1 cellular context compared by ENCODE assay signal in the genomic region with DNA sequence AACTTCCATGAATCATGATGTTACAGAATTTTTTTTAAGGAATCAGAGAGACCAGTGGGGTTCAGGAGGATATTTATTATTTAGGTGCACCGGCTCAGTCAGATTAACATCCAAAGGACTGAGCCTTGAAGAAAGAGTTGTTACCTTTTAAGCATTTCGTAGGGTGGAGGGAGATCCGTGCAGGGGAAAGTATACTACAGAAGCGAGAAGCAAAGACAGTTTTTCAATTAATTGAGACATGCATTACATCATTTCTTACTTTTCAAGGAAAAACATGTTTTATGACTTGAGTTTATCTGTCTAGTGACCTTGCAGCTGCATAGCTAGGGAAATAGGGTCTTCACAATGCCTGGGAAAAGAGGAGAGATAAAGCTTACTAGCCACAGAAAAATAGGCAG.
TF ChIP-seq lines count a peak whose summit lies in the region.
"Not testable (repeated sequence)": the region's sequence is repeated elsewhere in the genome, so short reads cannot be mapped to it uniquely, and the experiment has no call there.

No MANE protein-coding gene starts in this region.

TF ChIP-seq in HepG2, 621 proteins besides CTCF, POLR2A, EP300 and RAD21:
- TF ChIP-seq ATF7 (IDR thresholded peaks at IDR 0.05) = peak; percentile 44; the same call in 1 of the 2 replicates
- TF ChIP-seq ATF7 (CRISPR knock-in tag; IDR thresholded peaks at IDR 0.05) = not testable (repeated sequence)
